ENCODE assay signal across 8 cellular contexts in the genomic region with DNA sequence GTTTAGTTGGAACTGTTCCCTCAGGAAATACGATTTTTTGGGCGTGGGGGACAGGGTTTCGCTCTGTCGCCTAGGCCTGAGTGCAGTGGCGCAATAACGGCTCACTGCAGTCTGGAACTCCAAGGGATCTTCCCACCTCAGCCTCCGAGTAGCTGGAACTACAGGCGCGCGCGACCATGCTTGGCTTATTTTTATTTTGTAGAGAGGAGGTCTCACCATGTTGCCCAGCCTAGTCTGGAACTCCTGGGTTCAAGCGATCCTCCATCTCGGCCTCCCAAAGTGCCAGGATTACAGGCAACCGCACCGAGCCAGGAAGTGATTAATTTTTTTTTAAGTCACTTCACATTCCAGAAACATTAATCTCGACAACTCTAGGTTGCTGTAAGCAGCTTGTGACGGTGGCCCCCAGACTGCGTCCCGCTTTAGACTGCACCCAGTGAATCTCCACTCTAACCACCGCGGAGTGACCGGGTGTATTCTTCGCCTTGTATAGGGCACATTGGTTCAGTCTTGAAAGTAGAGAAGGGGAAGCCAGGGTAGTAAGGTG. TPM values are rescaled to one million over a fixed set of nuclear protein-coding genes. Genes with fewer than 3 reads are reported as not detected.
DNase-seq lines count a peak whose midpoint lies in the region; ATAC-seq and TF ChIP-seq lines count a peak whose summit lies in the region.

No MANE protein-coding gene starts in this region.

- 29 to 69% (median 48%) methylated on average over 23 of the region's 23 CpGs for WGBS in heart left ventricle, 4 donors

- no peak for TF ChIP-seq POLR2A in heart left ventricle (IDR thresholded peaks at IDR 0.05)

- H3K4me3 ChIP-seq in HEK293 (ENCODE audit: low read depth, low read length) (peak overlapping the region; percentile 83), heart left ventricle (peak overlapping the region; percentile 55 to 88 (median 78))

- H3K36me3 Mint-ChIP-seq in activated T-helper 17 cell treated with anti-CD3 and anti-CD28 coated beads, Interleukin-2, amount 50 U/mL, for 72 hours (ENCODE audit: low read depth) = peaks cover 6% of the 10 kb centered on the region

- no peaks in the 10 kb centered on the region for H3K27me3 Mint-ChIP-seq in activated T-helper 17 cell treated with anti-CD3 and anti-CD28 coated beads, Interleukin-2, amount 50 U/mL, for 72 hours

- peaks cover 16% of the 10 kb centered on the region for H3K9me3 Mint-ChIP-seq in activated T-helper 17 cell treated with anti-CD3 and anti-CD28 coated beads, Interleukin-2, amount 50 U/mL, for 72 hours

- H3K36me3 ChIP-seq in HEK293 (ENCODE audit: control insufficient read depth in 2 of 2, insufficient read depth in 1 of 2, low read length in 2 of 2) (no peaks in the 10 kb centered on the region; a peak in 1 of 3 replicates), heart left ventricle (no peaks in the 10 kb centered on the region)

- CTCF ChIA-PET in HEK293 (lab: Yijun Ruan, JAX) = interaction anchor here (0.6 to 1.9 kb wide), 9 partner anchors 11 to 340 kb away, joined by 3 to 6 read pairs (median 4); partner anchors contain the start of gene FANCM

- H3K27me3 ChIP-seq in heart left ventricle = no peaks in the 10 kb centered on the region

- DNase-seq in A172 (ENCODE audit: low spot score) (peak; percentile 41), heart left ventricle (peak in 2 of 5 donors; percentile 34 to 48), renal cortical epithelial cell (ENCODE audit: low read depth) (peak; percentile 27), Ammon's horn (ENCODE audit: low spot score) (no peak)

- TF ChIP-seq CTCF in HEK293 (tag by site-specific recombination; IDR thresholded peaks at IDR 0.05) (no peak), heart left ventricle (IDR thresholded peaks at IDR 0.05) (no peak)

- H3K4me1 ChIP-seq in HEK293 (ENCODE audit: control insufficient read depth, insufficient read depth, low read length) (peaks cover 5% of the 10 kb centered on the region; the same call in 1 of the 2 replicates), heart left ventricle (peaks cover 0 to 47% (median 20%) of the 10 kb centered on the region in 12 donors)

- no peak for ATAC-seq in activated T-helper 17 cell treated with anti-CD3 and anti-CD28 coated beads, Interleukin-2, amount 50 U/mL, for 72 hours (replicated peaks)
- peak; percentile 13 to 37 (median 23) for ATAC-seq in heart left ventricle
- no peak for ATAC-seq in HG03280 (IDR thresholded peaks at IDR 0.05; ENCODE audit: unreplicated experiment)
- no peak for ATAC-seq in GM18519 (IDR thresholded peaks at IDR 0.05; ENCODE audit: low FRiP score, unreplicated experiment)

- H3K9me3 ChIP-seq in HEK293 (ENCODE audit: control insufficient read depth, insufficient read depth, low read depth, low read length) (no peaks in the 10 kb centered on the region), heart left ventricle (peaks cover 0 to 18% (median 12%) of the 10 kb centered on the region in 12 donors)

- POLR2A ChIA-PET in HEK293 (lab: Yijun Ruan, JAX) = interaction anchor here (0.6 to 2.3 kb wide), 5 partner anchors 12 to 292 kb away, joined by 3 to 14 read pairs (median 5); partner anchors contain the start of genes FANCM, KLHL28 and TOGARAM1

- peak overlapping the region; percentile 90 for H3K27ac Mint-ChIP-seq in activated T-helper 17 cell treated with anti-CD3 and anti-CD28 coated beads, Interleukin-2, amount 50 U/mL, for 72 hours

- peak overlapping the region; percentile 91 for H3K4me3 Mint-ChIP-seq in activated T-helper 17 cell treated with anti-CD3 and anti-CD28 coated beads, Interleukin-2, amount 50 U/mL, for 72 hours

- H3K4me1 Mint-ChIP-seq in activated T-helper 17 cell treated with anti-CD3 and anti-CD28 coated beads, Interleukin-2, amount 50 U/mL, for 72 hours = peaks cover 6% of the 10 kb centered on the region

- intact Hi-C loops in heart left ventricle (cut with DNase I) = loop anchor here in 9 of 10 donors (1.0 to 10.0 kb wide), 11 partner anchors 117 to 357 kb away; partner anchors contain the start of genes FKBP3 (in 6 of the 9), FANCM (in 5 of the 9), KLHL28 (in 3 of the 9) and TOGARAM1 (in 2 of the 9)

- H3K27ac ChIP-seq in HEK293 (ENCODE audit: extremely low read depth, low read depth, low read length) = peak overlapping the region; percentile 84
- peak overlapping the region; percentile 87 to 98 (median 93) for H3K27ac ChIP-seq in heart left ventricle

TF ChIP-seq in HEK293, 187 proteins besides CTCF, POLR2A, EP300 and RAD21:
- no peak for TF ChIP-seq ZNF830 (tag by site-specific recombination; IDR thresholded peaks at IDR 0.05; ENCODE audit: low read depth)
- no peak for TF ChIP-seq ZNF600 (tag by site-specific recombination; IDR thresholded peaks at IDR 0.05)

RNA-seq across cellular contexts. Expression of gene MIS18BP1, which starts 0.8 kb away (rescaled TPM):
- total RNA-seq in A172 (2014; rRNA removed; shearing (Covaris generic)) = 31.8 and 43.4 TPM in 2 replicates
- 10 to 100 TPM; 52.2 to 75.7 TPM for total RNA-seq in activated T-helper 17 cell treated with anti-CD3 and anti-CD28 coated beads, Interleukin-2, amount 50 U/mL, for 72 hours
- total RNA-seq in heart left ventricle = 10 to 100 TPM in 2 of 9 donors, 1 to 10 TPM in 7; 4.1 to 22.0 (median 7.1) TPM
- 1 to 10 TPM; 3.4 to 3.7 TPM for polyA plus RNA-seq in heart left ventricle
- 24.3 and 29.9 TPM in 2 replicates for total RNA-seq in renal cortical epithelial cell

Comparison
In these comparisons a context has a peak if more than half of its experiments do, and no peak if none do; other contexts are left out.
1. ATAC-seq: peak in heart left ventricle (4 of 4); none in activated T-helper 17 cell treated with anti-CD3 and anti-CD28 coated beads, Interleukin-2, amount 50 U/mL, for 72 hours (single experiment), HG03280 (single experiment) and GM18519 (single experiment).